16 cellular contexts compared by ENCODE assay signal in the genomic region with DNA sequence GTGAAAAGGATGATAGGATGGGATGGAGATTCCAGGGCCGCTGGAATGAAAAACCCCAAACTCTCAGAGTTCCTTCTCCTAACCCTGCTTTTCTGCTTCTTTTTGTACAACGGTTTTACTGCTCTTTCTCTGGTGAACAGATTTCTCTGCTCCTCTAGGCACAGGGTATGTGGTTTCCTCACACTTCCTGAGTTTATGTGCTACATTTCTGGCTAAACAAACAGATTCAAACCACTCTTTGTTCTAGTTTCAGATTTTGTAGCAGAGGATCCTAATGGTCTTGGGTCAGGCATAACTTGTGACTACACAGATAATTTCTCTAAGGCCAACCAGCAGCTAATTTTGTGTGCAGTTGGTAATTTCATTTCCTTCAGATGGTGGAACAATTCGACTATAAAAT. TPM values are rescaled to one million over a fixed set of nuclear protein-coding genes. Genes with fewer than 3 reads are reported as not detected.
DNase-seq lines count a peak whose midpoint lies in the region; ATAC-seq and TF ChIP-seq lines count a peak whose summit lies in the region.
"Had no signal": no experiment of that assay in that cellular context is flagged by ENCODE, and none has a peak within 500 bp of the region (broad histone marks: within the 10 kb centered on the region; RNA-seq: fewer than 3 reads in every experiment).

No MANE protein-coding gene starts in this region.

- no peaks in the 10 kb centered on the region for H4K20me1 ChIP-seq in BLaER1

- H3K4me3 ChIP-seq in BLaER1 (no peak overlapping the region), SK-N-MC (no peak overlapping the region), Peyer's patch (no peak overlapping the region)
- H3K4me3 ChIP-seq: ovary had no signal

- H3K4me1 ChIP-seq in BLaER1 (peaks cover 20% of the 10 kb centered on the region), Peyer's patch (no peaks in the 10 kb centered on the region)

- H3K36me3 ChIP-seq in BLaER1 (no peaks in the 10 kb centered on the region), SK-N-MC (ENCODE audit: insufficient read depth, low read length) (no peaks in the 10 kb centered on the region), Peyer's patch (no peaks in the 10 kb centered on the region)
- H3K36me3 ChIP-seq: ovary had no signal

- TF ChIP-seq CTCF in Peyer's patch (IDR thresholded peaks at IDR 0.05) = no peak

- no peak for DNase-seq in SK-N-MC (ENCODE audit: low read depth, low spot score)
- DNase-seq in iris pigment epithelial cell (ENCODE audit: low read depth) = peak; percentile 46
- DNase-seq in activated effector memory CD4-positive, alpha-beta T cell treated with Interleukin-2 at 50 U/mL for 16 hours = no peak
- no peak for DNase-seq in NOMO-1 (lab: John Stamatoyannopoulos, UW; ENCODE audit: unreplicated experiment in 2 of 2)
- DNase-seq in Peyer's patch = no peak
- DNase-seq: activated CD4-positive, alpha-beta memory T cell treated with anti-CD3 and anti-CD28 coated beads for 36 hours; activated effector memory CD4-positive, alpha-beta T cell treated with anti-CD3 and anti-CD28 coated beads, Interleukin-2, amount 50 U/mL, for 16 hours; glutamatergic neuron; midbrain; NCI-H1930; NCI-H526; ovary had no signal

- H3K9me3 ChIP-seq in BLaER1 (0 out of 2 replicates have a peak, but pooled peaks cover 1% of the 10 kb centered on the region), SK-N-MC (ENCODE audit: low read depth, low read length) (no peaks in the 10 kb centered on the region), Peyer's patch (no peaks in the 10 kb centered on the region)
- H3K9me3 ChIP-seq: ovary had no signal

- ATAC-seq in GM19395 (IDR thresholded peaks at IDR 0.05; ENCODE audit: unreplicated experiment) (peak; percentile 71), GM21717 (IDR thresholded peaks at IDR 0.05; ENCODE audit: unreplicated experiment) (no peak)

- H3K9ac ChIP-seq in BLaER1 (peak overlapping the region; percentile 30; the same call in 1 of the 2 replicates), SK-N-MC (ENCODE audit: insufficient read length) (no peak overlapping the region)

- H3K27ac ChIP-seq in BLaER1 = peak overlapping the region; percentile 48; the same call in 1 of the 2 replicates
- H3K27ac ChIP-seq in SK-N-MC = peak overlapping the region; percentile 55
- H3K27ac ChIP-seq in Peyer's patch = no peak overlapping the region
- H3K27ac ChIP-seq: HL-60, ovary had no signal

- no peak for TF ChIP-seq POLR2A in Peyer's patch (IDR thresholded peaks at IDR 0.05)

- peak overlapping the region; percentile 69 for H3K4me2 ChIP-seq in BLaER1

- H3K27me3 ChIP-seq in BLaER1 = no peaks in the 10 kb centered on the region
- no peaks in the 10 kb centered on the region for H3K27me3 ChIP-seq in Peyer's patch
- H3K27me3 ChIP-seq: ovary had no signal

RNA-seq across cellular contexts. Expression of a gene that starts 52.6 kb away (rescaled TPM):
- total RNA-seq in Peyer's patch = 10 to 100 TPM; 31.2 to 53.9 (median 37.2) TPM

RNA-seq across cellular contexts. Expression of a gene that starts 59.9 kb away (rescaled TPM):
- total RNA-seq in Peyer's patch = not detected
- total RNA-seq: activated CD4-positive, alpha-beta memory T cell treated with anti-CD3 and anti-CD28 coated beads for 36 hours had no signal

Comparison
In these comparisons a context has a peak if more than half of its experiments do, and no peak if none do; other contexts are left out.
1. H3K27ac ChIP-seq: peak in BLaER1 (single experiment) and SK-N-MC (single experiment); none in Peyer's patch (0 of 4).